In the genomic region with DNA sequence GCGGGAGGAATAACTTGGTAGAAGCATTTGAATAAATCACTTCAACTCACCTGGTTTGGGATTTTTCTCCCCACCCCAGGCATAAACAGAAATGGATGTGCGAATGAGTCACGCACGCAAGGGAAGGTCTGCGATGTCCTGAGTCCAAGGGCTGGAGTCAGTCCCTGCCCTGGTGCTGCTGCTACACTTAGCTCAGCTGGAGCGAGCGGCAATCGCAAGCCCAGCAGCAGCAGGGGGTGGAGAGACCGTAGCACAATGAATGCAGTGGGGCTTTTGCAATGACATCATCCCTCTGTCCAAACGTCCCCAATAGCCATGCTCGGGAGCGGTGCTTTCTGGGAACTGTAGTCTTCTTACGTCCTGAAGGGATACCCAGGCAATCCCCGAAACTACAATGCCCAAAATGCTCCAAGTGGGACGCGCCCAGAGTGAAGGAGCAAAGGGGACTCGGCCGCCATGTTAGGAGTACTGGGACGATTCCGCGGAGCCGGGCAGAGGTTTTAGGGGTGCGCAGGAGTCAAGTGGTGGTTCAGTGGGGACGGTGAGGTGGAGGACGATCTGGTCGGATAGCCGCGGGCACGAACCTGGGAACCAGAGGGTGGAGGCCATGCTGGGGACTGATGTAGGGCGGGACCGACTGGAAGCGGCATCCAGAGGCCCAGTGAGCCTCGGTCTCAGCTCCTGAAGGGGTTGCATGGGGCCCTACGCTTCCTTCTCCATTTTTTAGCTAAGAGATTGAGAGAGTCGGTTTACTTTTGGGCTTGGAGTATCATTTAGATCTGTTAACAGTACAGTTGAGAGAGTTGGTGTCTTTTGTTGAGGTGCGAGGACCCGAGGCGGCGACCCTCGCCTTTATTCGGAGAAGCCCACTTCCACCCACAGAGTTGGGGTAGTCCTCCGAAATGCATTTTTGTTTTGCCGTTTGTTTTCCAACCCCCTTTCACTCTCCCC, we compare ENCODE assay signal across 8 cellular contexts. TPM values are rescaled to one million over a fixed set of nuclear protein-coding genes. Genes with fewer than 3 reads are reported as not detected.
DNase-seq lines count a peak whose midpoint lies in the region; TF ChIP-seq lines count a peak whose summit lies in the region.

A gene with protein sequence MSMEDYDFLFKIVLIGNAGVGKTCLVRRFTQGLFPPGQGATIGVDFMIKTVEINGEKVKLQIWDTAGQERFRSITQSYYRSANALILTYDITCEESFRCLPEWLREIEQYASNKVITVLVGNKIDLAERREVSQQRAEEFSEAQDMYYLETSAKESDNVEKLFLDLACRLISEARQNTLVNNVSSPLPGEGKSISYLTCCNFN (minus strand): TSS at position 257 of the 951 bp plus-strand sequence. CDS start 74,581 bp downstream, outside the sequence.

- WGBS in suprapubic skin, result 0% methylated on average over 23 of the region's 43 CpGs

- H3K4me1 Mint-ChIP-seq in activated naive CD4-positive, alpha-beta T cell treated with anti-CD3 and anti-CD28 coated beads for 36 hours (ENCODE audit: low read depth), result peaks cover 53% of the 10 kb centered on the region

- DNase-seq in GM04503 (ENCODE audit: low read depth) (peak; percentile 100), HFF-Myc (ENCODE audit: extremely low read depth, low read depth) (peak; percentile 100), MV-4-11 (lab: John Stamatoyannopoulos, UW) (peak; percentile 99), SJSA1 (ENCODE audit: low read depth in 1 of 2, low spot score in 2 of 2) (peak; percentile 93 to 95), globus pallidus (ENCODE audit: low spot score) (peak; percentile 100), nucleus accumbens (lab: John Stamatoyannopoulos, UW) (peak; percentile 71 to 100 (median 98)), suprapubic skin (ENCODE audit: low spot score in 2 of 2) (peak; percentile 97 to 98)
- DNase-seq in activated naive CD4-positive, alpha-beta T cell treated with anti-CD3 and anti-CD28 coated beads for 36 hours, result peak; percentile 97

- no peaks in the 10 kb centered on the region for H3K27me3 Mint-ChIP-seq in activated naive CD4-positive, alpha-beta T cell treated with anti-CD3 and anti-CD28 coated beads for 36 hours (ENCODE audit: low read depth)

- no peaks in the 10 kb centered on the region for H3K9me3 Mint-ChIP-seq in activated naive CD4-positive, alpha-beta T cell treated with anti-CD3 and anti-CD28 coated beads for 36 hours

- peaks cover 16% of the 10 kb centered on the region for H3K36me3 ChIP-seq in SJSA1
- H3K36me3 ChIP-seq in suprapubic skin, result no peaks in the 10 kb centered on the region

- no peaks in the 10 kb centered on the region for H3K9me3 ChIP-seq in SJSA1 (replicated peaks)
- no peaks in the 10 kb centered on the region for H3K9me3 ChIP-seq in suprapubic skin

- peak; percentile 75 to 94 for TF ChIP-seq POLR2A in suprapubic skin (IDR thresholded peaks at IDR 0.05)

- H3K36me3 Mint-ChIP-seq in activated naive CD4-positive, alpha-beta T cell treated with anti-CD3 and anti-CD28 coated beads for 36 hours (ENCODE audit: low read depth), result peaks cover 25% of the 10 kb centered on the region

- intact Hi-C loops in activated naive CD4-positive, alpha-beta T cell treated with anti-CD3 and anti-CD28 coated beads for 36 hours (cut with micrococcal nuclease), result loop anchor here (1.0 to 5.0 kb wide), 15 partner anchors 9 to 315 kb away; a partner anchor contains a TSS

- no peak within 1 kb of the TSS for H3K27ac Mint-ChIP-seq in activated naive CD4-positive, alpha-beta T cell treated with anti-CD3 and anti-CD28 coated beads for 36 hours

- H3K4me3 Mint-ChIP-seq in activated naive CD4-positive, alpha-beta T cell treated with anti-CD3 and anti-CD28 coated beads for 36 hours, result no peak within 1 kb of the TSS

- peak within 1 kb of the TSS; percentile 92 for H3K27ac ChIP-seq in SJSA1
- peak within 1 kb of the TSS; percentile 93 for H3K27ac ChIP-seq in suprapubic skin

- H3K27me3 ChIP-seq in SJSA1 (replicated peaks), result no peaks in the 10 kb centered on the region
- no peaks in the 10 kb centered on the region for H3K27me3 ChIP-seq in suprapubic skin

- CTCF ChIA-PET in activated naive CD4-positive, alpha-beta T cell treated with anti-CD3 and anti-CD28 coated beads for 36 hours (lab: Charles Lee), result interaction anchor here (0.6 to 1.8 kb wide), 3 partner anchors 115 to 366 kb away, joined by 4 to 8 read pairs (median 4); a partner anchor contains a TSS

- H3K4me3 ChIP-seq in HFF-Myc (replicated peaks; ENCODE audit: low read depth, low read length) (peak within 1 kb of the TSS; percentile 98), SJSA1 (peak within 1 kb of the TSS; percentile 68), suprapubic skin (peak within 1 kb of the TSS; percentile 81)

- no peak for TF ChIP-seq CTCF in HFF-Myc (IDR thresholded peaks at IDR 0.05; ENCODE audit: low read depth, low read length, missing control alignments)
- no peak for TF ChIP-seq CTCF in suprapubic skin (IDR thresholded peaks at IDR 0.05)

- H3K4me1 ChIP-seq in SJSA1 (replicated peaks), result peaks cover 15% of the 10 kb centered on the region
- peaks cover 43% of the 10 kb centered on the region for H3K4me1 ChIP-seq in suprapubic skin

- TF ChIP-seq EP300 in suprapubic skin (IDR thresholded peaks at IDR 0.05), result no peak

RNA-seq across cellular contexts. Expression of the gene that starts here (rescaled TPM):
- total RNA-seq in SJSA1 (2014; rRNA removed; shearing (Covaris generic)), result 6.5 and 10.2 TPM in 2 replicates
- 10 to 100 TPM in 1 of 2 experiments, 1 to 10 TPM in 1; 8.8 to 11.1 TPM for total RNA-seq in activated naive CD4-positive, alpha-beta T cell treated with anti-CD3 and anti-CD28 coated beads for 36 hours
- 10 to 100 TPM; 14.1 to 38.1 (median 24.4) TPM for total RNA-seq in suprapubic skin

Comparison
In these comparisons a context has a peak if more than half of its experiments do, and no peak if none do; other contexts are left out.
1. Peak in every context shown above with its lines: DNase-seq, H3K4me3 ChIP-seq and H3K27ac ChIP-seq.